In genomic region chr15:56957812-56958406, GRCh38 we compare ENCODE assay signal across 1 cellular context.
TF ChIP-seq lines count a peak whose summit lies in the region.

No MANE protein-coding gene starts in this region.

TF ChIP-seq in HepG2, 621 proteins besides CTCF, POLR2A, EP300 and RAD21 (continued from another document and continues in another):
- TF ChIP-seq ARID3A (IDR thresholded peaks at IDR 0.05; ENCODE audit: low read depth, low read length) (no peak), HNRNPK (IDR thresholded peaks at IDR 0.05; ENCODE audit: low read depth, low read length, poor library complexity, severe bottlenecking) (no peak), DDIT3 (CRISPR knock-in tag; IDR thresholded peaks at IDR 0.05) (no peak), TSC22D2 (CRISPR knock-in tag; IDR thresholded peaks at IDR 0.05; ENCODE audit: borderline replicate concordance) (no peak), ZNF770 (CRISPR knock-in tag; IDR thresholded peaks at IDR 0.05) (no peak), KLF11 (CRISPR knock-in tag; IDR thresholded peaks at IDR 0.05) (no peak), GABPB1 (CRISPR knock-in tag; IDR thresholded peaks at IDR 0.05) (no peak), HNF4A (CRISPR knock-in tag; IDR thresholded peaks at IDR 0.05) (0 out of 2 replicates have a peak, but pooled peaks have one; percentile 19), WIZ (CRISPR knock-in tag; IDR thresholded peaks at IDR 0.05) (no peak), POGZ (CRISPR knock-in tag; IDR thresholded peaks at IDR 0.05) (peak; percentile 36; the same call in 1 of the 2 replicates), ZSCAN25 (CRISPR knock-in tag; IDR thresholded peaks at IDR 0.05) (no peak), ZNF225 (CRISPR knock-in tag; IDR thresholded peaks at IDR 0.05) (no peak), SAP130 (CRISPR knock-in tag; IDR thresholded peaks at IDR 0.05; ENCODE audit: low read depth) (peak; percentile 35), CEBPB (IDR thresholded peaks at IDR 0.05; ENCODE audit: borderline replicate concordance, low read depth, low read length) (no peak), ZNF205 (CRISPR knock-in tag; IDR thresholded peaks at IDR 0.05) (no peak), AFF4 (CRISPR knock-in tag; IDR thresholded peaks at IDR 0.05) (no peak), TCF7 (IDR thresholded peaks at IDR 0.05; ENCODE audit: low read depth) (no peak), CBX5 (CRISPR knock-in tag; IDR thresholded peaks at IDR 0.05; ENCODE audit: borderline replicate concordance) (no peak), ZC3H13 (CRISPR knock-in tag; IDR thresholded peaks at IDR 0.05) (no peak), AHDC1 (CRISPR knock-in tag; IDR thresholded peaks at IDR 0.05; ENCODE audit: borderline replicate concordance) (no peak; the same call in 1 of the 2 replicates), KLF13 (CRISPR knock-in tag; IDR thresholded peaks at IDR 0.05) (no peak), NFATC3 (CRISPR knock-in tag; IDR thresholded peaks at IDR 0.05) (no peak), GATAD2A (CRISPR knock-in tag; IDR thresholded peaks at IDR 0.05) (peak; percentile 52), STAT6 (CRISPR knock-in tag; IDR thresholded peaks at IDR 0.05; ENCODE audit: borderline replicate concordance) (no peak), MED1 (CRISPR knock-in tag; IDR thresholded peaks at IDR 0.05) (no peak), ZNF142 (CRISPR knock-in tag; IDR thresholded peaks at IDR 0.05) (no peak), TEAD3 (CRISPR knock-in tag; optimal IDR thresholded peaks at IDR 0.05; ENCODE audit: borderline replicate concordance) (peak; percentile 76), BHLHE40 (IDR thresholded peaks at IDR 0.05; ENCODE audit: low read length) (peak; percentile 60), ZNF281 (CRISPR knock-in tag; IDR thresholded peaks at IDR 0.05; ENCODE audit: borderline replicate concordance) (no peak), PHF21A (CRISPR knock-in tag; IDR thresholded peaks at IDR 0.05) (0 out of 2 replicates have a peak, but pooled peaks have one; percentile 25), HDAC1 (CRISPR knock-in tag; IDR thresholded peaks at IDR 0.05) (0 out of 2 replicates have a peak, but pooled peaks have one; percentile 33)
